In the genomic region with DNA sequence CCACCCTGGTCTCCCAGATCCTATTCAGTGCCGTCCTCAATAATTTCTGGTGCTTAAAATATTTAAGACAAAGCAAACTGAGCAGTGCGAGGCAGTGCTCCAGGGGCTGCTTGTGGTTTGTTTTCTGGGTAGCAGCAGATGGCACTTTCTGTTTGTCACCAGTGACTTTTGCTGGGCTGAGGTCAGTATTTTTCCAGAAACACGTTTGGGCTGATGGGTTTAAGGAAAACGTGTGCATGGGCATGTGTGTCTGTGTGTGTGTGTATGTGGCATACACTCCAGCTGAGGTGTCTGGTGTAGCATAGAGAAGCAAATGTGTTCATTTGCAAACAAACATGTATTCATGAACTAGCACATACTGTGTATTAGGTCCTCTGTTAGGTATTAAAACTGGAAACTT, we compare ENCODE assay signal across 7 cellular contexts. TPM values are rescaled to one million over a fixed set of nuclear protein-coding genes. Genes with fewer than 3 reads are reported as not detected.
"Had no signal": no experiment of that assay in that cellular context is flagged by ENCODE, and none has a peak within 500 bp of the region (broad histone marks: within the 10 kb centered on the region; RNA-seq: fewer than 3 reads in every experiment).

No MANE protein-coding gene starts in this region.

RNA-seq across cellular contexts. Expression of gene CD8B, which starts 10.1 kb away (rescaled TPM):
- total RNA-seq: ascending aorta, cardiac muscle cell, MCF 10A, NCI-H460, PC-3, SK-MEL-5, T-helper 17 cell had no signal
- polyA plus RNA-seq: cardiac muscle cell had no signal
